ENCODE assay signal across 8 cellular contexts in genomic region chr19:53868892-53869804, GRCh38. TPM values are rescaled to one million over a fixed set of nuclear protein-coding genes. Genes with fewer than 3 reads are reported as not detected.
DNase-seq lines count a peak whose midpoint lies in the region; ATAC-seq and TF ChIP-seq lines count a peak whose summit lies in the region.

No MANE protein-coding gene starts in this region.

- peaks cover 100% of the 10 kb centered on the region for H3K36me3 Mint-ChIP-seq in Calu3 (ENCODE audit: insufficient read depth, unreplicated experiment)

- no peaks in the 10 kb centered on the region for H3K9me3 Mint-ChIP-seq in Calu3 (ENCODE audit: low read depth, unreplicated experiment)

- H3K4me3 ChIP-seq in coronary artery (peak overlapping the region; percentile 96), left lung (peak overlapping the region; percentile 71 to 83)

- TF ChIP-seq CTCF in Calu3 (IDR thresholded peaks at IDR 0.05; ENCODE audit: unreplicated experiment): peak; percentile 32
- no peak for TF ChIP-seq CTCF in coronary artery (IDR thresholded peaks at IDR 0.05)
- TF ChIP-seq CTCF in left lung (IDR thresholded peaks at IDR 0.05): peak in 1 of 2 donors; percentile 58

- H3K27me3 ChIP-seq in left lung: no peaks in the 10 kb centered on the region

- H3K9me3 ChIP-seq in left lung: no peaks in the 10 kb centered on the region

- H3K27ac ChIP-seq in coronary artery (peak overlapping the region; percentile 98 to 99), left lung (peak overlapping the region; percentile 89 to 95)

- peak; percentile 59 for ATAC-seq in left lung

- DNase-seq in Calu3: peak; percentile 98
- DNase-seq in GOT3 (lab: John Stamatoyannopoulos, UW): peak; percentile 66
- DNase-seq in NCI-H2196 (lab: John Stamatoyannopoulos, UW; ENCODE audit: unreplicated experiment): peak; percentile 70
- DNase-seq in activated CD4-positive, alpha-beta T cell treated with anti-CD3 and anti-CD28 coated beads, Interleukin-2, amount 50 U/mL, for 1 hour: peak; percentile 85
- DNase-seq in coronary artery (ENCODE audit: low spot score): peak; percentile 98
- peak; percentile 91 to 97 for DNase-seq in left lung
- peak; percentile 74 for DNase-seq in stimulated activated CD4-positive, alpha-beta T cell treated with anti-CD3 and anti-CD28 coated beads, Interleukin-2, amount 100 ng/mL, for 4 hours (ENCODE audit: low read depth)
- DNase-seq in middle frontal gyrus (ENCODE audit: extremely low spot score, low spot score): no peak

- H3K4me3 Mint-ChIP-seq in Calu3 (ENCODE audit: low read depth, unreplicated experiment): peak overlapping the region; percentile 95

- H3K4me1 Mint-ChIP-seq in Calu3 (ENCODE audit: low read depth, unreplicated experiment): peaks cover 58% of the 10 kb centered on the region

- H3K4me1 ChIP-seq in left lung: peaks cover 3 to 70% of the 10 kb centered on the region in 2 donors

- H3K36me3 ChIP-seq in left lung: peaks cover 0 to 13% of the 10 kb centered on the region in 2 donors

- intact Hi-C loops in Calu3 (cut with micrococcal nuclease; ENCODE audit: unreplicated experiment): loop anchor here (1.0 kb wide), 1 partner anchor 27 kb away; no protein-coding TSS in a partner anchor
- intact Hi-C loops in left lung (cut with DNase I): no loop called here

- CTCF ChIA-PET in Calu3 (lab: Charles Lee): interaction anchor here (0.6 to 1.8 kb wide), 5 partner anchors 8 to 155 kb away, joined by 3 to 10 read pairs (median 4); partner anchors contain the start of gene PRKCG

- H3K27ac Mint-ChIP-seq in Calu3 (ENCODE audit: unreplicated experiment): peak overlapping the region; percentile 99

- no peaks in the 10 kb centered on the region for H3K27me3 Mint-ChIP-seq in Calu3 (ENCODE audit: unreplicated experiment)

- BruUV-seq in Calu3 (replicated peaks; lab: Mats Ljungman, UMichigan): no TSS peak

RNA-seq across cellular contexts. Expression of gene MYADM, which starts 1.5 kb away (rescaled TPM):
- total RNA-seq in Calu3 (2022) (366 and 464 TPM in 2 replicates), left lung (100 to 1,000 TPM; 164 to 197 TPM)

RNA-seq across cellular contexts. Expression of gene PRKCG, which starts 12.8 kb away (rescaled TPM):
- 45.4 and 59.6 TPM in 2 replicates for total RNA-seq in Calu3 (2022)
- total RNA-seq in left lung: not detected

RNA-seq across cellular contexts. Expression of gene CACNG7, which starts 39.9 kb away (rescaled TPM):
- total RNA-seq in Calu3 (2022) (not detected in 2 replicates), left lung (not detected)

RNA-seq across cellular contexts. Expression of gene NLRP12, which starts 45.0 kb away (rescaled TPM):
- total RNA-seq in Calu3 (2022): 0.15 TPM in 1 of 2 replicates, not detected in the other
- total RNA-seq in left lung: 10 to 100 TPM in 1 of 2 donors, 1 to 10 TPM in 1; 2.5 to 12.2 TPM

Comparison
In these comparisons a context has a peak if more than half of its experiments do, and no peak if none do; other contexts are left out.
1. RNA of gene PRKCG, which starts 12.8 kb away (total RNA-seq): 45.4 to 59.6 TPM in Calu3; not detected in left lung; every median in the first group is over 10 times any median in the second.